ENCODE assay signal across 2 cellular contexts in the genomic region with DNA sequence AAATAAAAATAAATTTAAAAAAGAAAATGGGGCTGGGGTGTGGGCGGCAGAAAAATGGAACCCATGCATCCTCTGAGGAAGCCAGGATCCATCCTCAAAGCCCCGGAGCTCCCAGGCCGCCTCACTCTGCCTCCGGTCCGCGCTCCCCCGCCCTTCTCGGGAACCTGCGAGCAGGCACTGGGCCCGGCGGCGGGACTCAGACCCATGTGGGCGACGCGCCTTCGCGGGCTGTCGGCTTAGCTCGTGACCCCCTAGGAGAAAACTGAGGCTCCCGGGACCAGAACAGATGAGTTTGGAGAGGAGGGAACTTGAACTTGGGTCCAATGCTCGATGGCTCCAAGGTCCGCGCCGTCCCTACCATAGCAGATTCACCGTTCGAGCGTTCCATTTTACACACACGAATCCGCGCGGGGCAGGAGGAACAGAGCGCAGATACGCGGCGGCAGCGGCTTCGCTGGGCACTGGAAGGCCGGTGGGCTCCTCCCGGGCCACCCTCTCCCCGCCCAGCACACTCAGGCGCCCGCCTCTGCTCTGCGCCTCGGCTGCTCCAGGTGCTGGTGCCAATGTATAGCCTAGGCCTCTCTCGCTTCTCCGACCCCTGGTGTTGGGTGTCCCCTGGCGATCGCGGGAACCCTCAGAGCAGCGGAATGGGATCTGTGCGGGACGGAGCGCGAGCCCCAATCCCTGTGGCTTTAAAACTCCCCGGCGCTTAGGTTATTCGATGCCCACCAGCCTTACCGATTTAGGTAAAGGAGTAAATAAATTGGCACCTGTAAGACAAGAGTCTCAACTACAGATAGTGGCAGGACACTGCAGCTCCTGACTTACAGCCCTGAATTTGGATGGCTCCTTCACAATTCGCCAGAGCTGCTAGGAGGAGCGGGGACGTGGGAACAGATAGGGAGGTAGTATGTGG.
TF ChIP-seq lines count a peak whose summit lies in the region.

No MANE protein-coding gene starts in this region.

TF ChIP-seq in WTC11, 78 proteins besides CTCF, POLR2A, EP300 and RAD21 (continued from another document):
- TF ChIP-seq TEAD1 (CRISPR knock-in tag; IDR thresholded peaks at IDR 0.05) (no peak), ZBTB21 (CRISPR knock-in tag; IDR thresholded peaks at IDR 0.05; ENCODE audit: borderline replicate concordance) (no peak)
- TF ChIP-seq, protein P1, sequence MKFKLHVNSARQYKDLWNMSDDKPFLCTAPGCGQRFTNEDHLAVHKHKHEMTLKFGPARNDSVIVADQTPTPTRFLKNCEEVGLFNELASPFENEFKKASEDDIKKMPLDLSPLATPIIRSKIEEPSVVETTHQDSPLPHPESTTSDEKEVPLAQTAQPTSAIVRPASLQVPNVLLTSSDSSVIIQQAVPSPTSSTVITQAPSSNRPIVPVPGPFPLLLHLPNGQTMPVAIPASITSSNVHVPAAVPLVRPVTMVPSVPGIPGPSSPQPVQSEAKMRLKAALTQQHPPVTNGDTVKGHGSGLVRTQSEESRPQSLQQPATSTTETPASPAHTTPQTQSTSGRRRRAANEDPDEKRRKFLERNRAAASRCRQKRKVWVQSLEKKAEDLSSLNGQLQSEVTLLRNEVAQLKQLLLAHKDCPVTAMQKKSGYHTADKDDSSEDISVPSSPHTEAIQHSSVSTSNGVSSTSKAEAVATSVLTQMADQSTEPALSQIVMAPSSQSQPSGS (CRISPR knock-in tag; IDR thresholded peaks at IDR 0.05; ENCODE audit: borderline replicate concordance, low read depth): no peak
- TF ChIP-seq, protein P2, sequence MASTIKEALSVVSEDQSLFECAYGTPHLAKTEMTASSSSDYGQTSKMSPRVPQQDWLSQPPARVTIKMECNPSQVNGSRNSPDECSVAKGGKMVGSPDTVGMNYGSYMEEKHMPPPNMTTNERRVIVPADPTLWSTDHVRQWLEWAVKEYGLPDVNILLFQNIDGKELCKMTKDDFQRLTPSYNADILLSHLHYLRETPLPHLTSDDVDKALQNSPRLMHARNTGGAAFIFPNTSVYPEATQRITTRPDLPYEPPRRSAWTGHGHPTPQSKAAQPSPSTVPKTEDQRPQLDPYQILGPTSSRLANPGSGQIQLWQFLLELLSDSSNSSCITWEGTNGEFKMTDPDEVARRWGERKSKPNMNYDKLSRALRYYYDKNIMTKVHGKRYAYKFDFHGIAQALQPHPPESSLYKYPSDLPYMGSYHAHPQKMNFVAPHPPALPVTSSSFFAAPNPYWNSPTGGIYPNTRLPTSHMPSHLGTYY (CRISPR knock-in tag; IDR thresholded peaks at IDR 0.05): no peak
- TF ChIP-seq, protein P3, sequence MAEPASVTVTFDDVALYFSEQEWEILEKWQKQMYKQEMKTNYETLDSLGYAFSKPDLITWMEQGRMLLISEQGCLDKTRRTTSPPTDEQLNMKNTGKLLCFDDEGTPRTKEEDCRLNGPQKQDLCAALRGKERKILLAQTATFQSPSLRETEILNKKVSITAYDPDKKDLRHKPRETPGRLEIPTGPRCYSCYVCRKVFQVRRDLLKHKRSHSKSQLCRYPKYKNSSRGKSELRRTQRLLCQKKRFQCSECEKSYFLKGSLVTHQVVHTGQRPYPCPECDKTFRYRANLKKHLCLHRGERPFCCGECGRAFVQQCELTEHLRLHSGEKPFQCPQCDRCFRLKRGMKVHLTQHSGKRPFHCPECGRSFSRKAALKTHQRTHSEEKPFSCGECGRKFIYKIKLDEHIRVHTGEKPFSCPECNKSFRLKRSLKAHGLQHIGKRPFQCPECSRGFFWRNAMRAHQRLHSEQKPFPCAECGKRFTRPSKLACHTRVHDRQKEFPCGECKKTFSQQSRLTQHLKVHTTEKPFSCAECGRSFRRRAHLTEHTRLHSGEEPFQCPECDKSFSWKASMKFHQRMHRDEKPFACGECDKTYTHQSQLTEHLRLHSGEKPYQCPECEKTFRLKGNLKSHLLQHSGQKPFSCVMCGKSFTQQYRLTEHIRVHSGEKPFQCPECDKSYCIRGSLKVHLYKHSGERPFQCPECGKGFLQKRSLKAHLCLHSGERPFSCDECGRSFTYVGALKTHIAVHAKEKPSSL (CRISPR knock-in tag; conservative IDR thresholded peaks at IDR 0.05): no peak
- TF ChIP-seq, protein P4, sequence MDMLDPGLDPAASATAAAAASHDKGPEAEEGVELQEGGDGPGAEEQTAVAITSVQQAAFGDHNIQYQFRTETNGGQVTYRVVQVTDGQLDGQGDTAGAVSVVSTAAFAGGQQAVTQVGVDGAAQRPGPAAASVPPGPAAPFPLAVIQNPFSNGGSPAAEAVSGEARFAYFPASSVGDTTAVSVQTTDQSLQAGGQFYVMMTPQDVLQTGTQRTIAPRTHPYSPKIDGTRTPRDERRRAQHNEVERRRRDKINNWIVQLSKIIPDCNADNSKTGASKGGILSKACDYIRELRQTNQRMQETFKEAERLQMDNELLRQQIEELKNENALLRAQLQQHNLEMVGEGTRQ (CRISPR knock-in tag; IDR thresholded peaks at IDR 0.05): no peak

TF ChIP-seq in SK-N-SH, 30 proteins besides CTCF, POLR2A, EP300 and RAD21 (continued from another document):
- TF ChIP-seq, protein P5, sequence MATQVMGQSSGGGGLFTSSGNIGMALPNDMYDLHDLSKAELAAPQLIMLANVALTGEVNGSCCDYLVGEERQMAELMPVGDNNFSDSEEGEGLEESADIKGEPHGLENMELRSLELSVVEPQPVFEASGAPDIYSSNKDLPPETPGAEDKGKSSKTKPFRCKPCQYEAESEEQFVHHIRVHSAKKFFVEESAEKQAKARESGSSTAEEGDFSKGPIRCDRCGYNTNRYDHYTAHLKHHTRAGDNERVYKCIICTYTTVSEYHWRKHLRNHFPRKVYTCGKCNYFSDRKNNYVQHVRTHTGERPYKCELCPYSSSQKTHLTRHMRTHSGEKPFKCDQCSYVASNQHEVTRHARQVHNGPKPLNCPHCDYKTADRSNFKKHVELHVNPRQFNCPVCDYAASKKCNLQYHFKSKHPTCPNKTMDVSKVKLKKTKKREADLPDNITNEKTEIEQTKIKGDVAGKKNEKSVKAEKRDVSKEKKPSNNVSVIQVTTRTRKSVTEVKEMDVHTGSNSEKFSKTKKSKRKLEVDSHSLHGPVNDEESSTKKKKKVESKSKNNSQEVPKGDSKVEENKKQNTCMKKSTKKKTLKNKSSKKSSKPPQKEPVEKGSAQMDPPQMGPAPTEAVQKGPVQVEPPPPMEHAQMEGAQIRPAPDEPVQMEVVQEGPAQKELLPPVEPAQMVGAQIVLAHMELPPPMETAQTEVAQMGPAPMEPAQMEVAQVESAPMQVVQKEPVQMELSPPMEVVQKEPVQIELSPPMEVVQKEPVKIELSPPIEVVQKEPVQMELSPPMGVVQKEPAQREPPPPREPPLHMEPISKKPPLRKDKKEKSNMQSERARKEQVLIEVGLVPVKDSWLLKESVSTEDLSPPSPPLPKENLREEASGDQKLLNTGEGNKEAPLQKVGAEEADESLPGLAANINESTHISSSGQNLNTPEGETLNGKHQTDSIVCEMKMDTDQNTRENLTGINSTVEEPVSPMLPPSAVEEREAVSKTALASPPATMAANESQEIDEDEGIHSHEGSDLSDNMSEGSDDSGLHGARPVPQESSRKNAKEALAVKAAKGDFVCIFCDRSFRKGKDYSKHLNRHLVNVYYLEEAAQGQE (IDR thresholded peaks at IDR 0.05; ENCODE audit: low read depth, low read length): no peak
- TF ChIP-seq TAF1 (IDR thresholded peaks at IDR 0.05; ENCODE audit: borderline replicate concordance, low read depth, low read length) (no peak), CHD2 (IDR thresholded peaks at IDR 0.05; ENCODE audit: low read length, partially characterized antibody) (no peak), RXRA (IDR thresholded peaks at IDR 0.05; ENCODE audit: borderline replicate concordance, low read depth) (no peak), GATA2 (CRISPR knock-in tag; IDR thresholded peaks at IDR 0.05) (no peak), FOXJ3 (CRISPR knock-in tag; IDR thresholded peaks at IDR 0.05) (no peak), NRF1 (IDR thresholded peaks at IDR 0.05; ENCODE audit: low read depth, low read length) (no peak), POLR2AphosphoS5 (IDR thresholded peaks at IDR 0.05; ENCODE audit: low read depth, low read length) (no peak), TCF12 (IDR thresholded peaks at IDR 0.05) (no peak), SIN3A (IDR thresholded peaks at IDR 0.05; ENCODE audit: borderline replicate concordance, low read depth, low read length) (no peak)
- TF ChIP-seq, protein P6, sequence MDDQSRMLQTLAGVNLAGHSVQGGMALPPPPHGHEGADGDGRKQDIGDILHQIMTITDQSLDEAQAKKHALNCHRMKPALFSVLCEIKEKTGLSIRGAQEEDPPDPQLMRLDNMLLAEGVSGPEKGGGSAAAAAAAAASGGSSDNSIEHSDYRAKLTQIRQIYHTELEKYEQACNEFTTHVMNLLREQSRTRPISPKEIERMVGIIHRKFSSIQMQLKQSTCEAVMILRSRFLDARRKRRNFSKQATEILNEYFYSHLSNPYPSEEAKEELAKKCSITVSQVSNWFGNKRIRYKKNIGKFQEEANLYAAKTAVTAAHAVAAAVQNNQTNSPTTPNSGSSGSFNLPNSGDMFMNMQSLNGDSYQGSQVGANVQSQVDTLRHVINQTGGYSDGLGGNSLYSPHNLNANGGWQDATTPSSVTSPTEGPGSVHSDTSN (IDR thresholded peaks at IDR 0.05): no peak
- TF ChIP-seq, protein P7, sequence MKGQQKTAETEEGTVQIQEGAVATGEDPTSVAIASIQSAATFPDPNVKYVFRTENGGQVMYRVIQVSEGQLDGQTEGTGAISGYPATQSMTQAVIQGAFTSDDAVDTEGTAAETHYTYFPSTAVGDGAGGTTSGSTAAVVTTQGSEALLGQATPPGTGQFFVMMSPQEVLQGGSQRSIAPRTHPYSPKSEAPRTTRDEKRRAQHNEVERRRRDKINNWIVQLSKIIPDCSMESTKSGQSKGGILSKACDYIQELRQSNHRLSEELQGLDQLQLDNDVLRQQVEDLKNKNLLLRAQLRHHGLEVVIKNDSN (IDR thresholded peaks at IDR 0.05; ENCODE audit: borderline replicate concordance, low read depth): no peak
- TF ChIP-seq, protein P8, sequence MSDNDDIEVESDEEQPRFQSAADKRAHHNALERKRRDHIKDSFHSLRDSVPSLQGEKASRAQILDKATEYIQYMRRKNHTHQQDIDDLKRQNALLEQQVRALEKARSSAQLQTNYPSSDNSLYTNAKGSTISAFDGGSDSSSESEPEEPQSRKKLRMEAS (IDR thresholded peaks at IDR 0.05; ENCODE audit: low read depth): no peak
- TF ChIP-seq, protein P9, sequence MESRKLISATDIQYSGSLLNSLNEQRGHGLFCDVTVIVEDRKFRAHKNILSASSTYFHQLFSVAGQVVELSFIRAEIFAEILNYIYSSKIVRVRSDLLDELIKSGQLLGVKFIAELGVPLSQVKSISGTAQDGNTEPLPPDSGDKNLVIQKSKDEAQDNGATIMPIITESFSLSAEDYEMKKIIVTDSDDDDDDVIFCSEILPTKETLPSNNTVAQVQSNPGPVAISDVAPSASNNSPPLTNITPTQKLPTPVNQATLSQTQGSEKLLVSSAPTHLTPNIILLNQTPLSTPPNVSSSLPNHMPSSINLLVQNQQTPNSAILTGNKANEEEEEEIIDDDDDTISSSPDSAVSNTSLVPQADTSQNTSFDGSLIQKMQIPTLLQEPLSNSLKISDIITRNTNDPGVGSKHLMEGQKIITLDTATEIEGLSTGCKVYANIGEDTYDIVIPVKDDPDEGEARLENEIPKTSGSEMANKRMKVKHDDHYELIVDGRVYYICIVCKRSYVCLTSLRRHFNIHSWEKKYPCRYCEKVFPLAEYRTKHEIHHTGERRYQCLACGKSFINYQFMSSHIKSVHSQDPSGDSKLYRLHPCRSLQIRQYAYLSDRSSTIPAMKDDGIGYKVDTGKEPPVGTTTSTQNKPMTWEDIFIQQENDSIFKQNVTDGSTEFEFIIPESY (IDR thresholded peaks at IDR 0.05; ENCODE audit: borderline replicate concordance, low read depth): no peak
